Comparison of ENCODE assay signal across 14 cellular contexts in the genomic region with DNA sequence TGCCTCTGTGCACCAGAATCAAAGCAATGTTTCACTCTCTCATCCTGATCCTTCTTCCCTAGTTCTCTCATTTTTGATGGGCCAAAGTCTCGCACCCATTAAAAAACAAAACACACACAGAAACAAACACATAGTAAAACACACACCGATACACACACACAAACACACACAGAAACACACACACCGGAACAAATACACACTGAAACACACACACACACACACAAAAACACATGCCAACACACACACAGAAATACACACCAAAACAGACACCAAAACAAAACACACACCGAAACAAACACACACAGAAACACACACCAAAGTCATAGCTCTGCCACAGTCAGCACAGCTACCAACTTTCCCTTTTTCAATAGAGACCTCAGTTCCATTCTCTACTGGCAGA. TPM values are rescaled to one million over a fixed set of nuclear protein-coding genes. Genes with fewer than 3 reads are reported as not detected.
DNase-seq lines count a peak whose midpoint lies in the region; ATAC-seq and TF ChIP-seq lines count a peak whose summit lies in the region.
"Had no signal": no experiment of that assay in that cellular context is flagged by ENCODE, and none has a peak within 500 bp of the region (broad histone marks: within the 10 kb centered on the region; RNA-seq: fewer than 3 reads in every experiment).

No MANE protein-coding gene starts in this region.

- peaks cover 46 to 82% of the 10 kb centered on the region in 2 experiments for H3K79me1 ChIP-seq in IMR-90 (ENCODE audit: low read depth in 1 of 2, low read length in 2 of 2)
- H3K79me1 ChIP-seq in trophoblast cell (ENCODE audit: low read length): no peaks in the 10 kb centered on the region
- peaks cover 23% of the 10 kb centered on the region for H3K79me1 ChIP-seq in mesendoderm (ENCODE audit: low read length)

- H3K36me3 ChIP-seq in CD4-positive, CD25-positive, alpha-beta regulatory T cell (ENCODE audit: control insufficient read depth, insufficient read depth, low read length): peaks cover 65% of the 10 kb centered on the region
- H3K36me3 ChIP-seq in IMR-90 (ENCODE audit: control insufficient read depth, insufficient read depth, low read length) (peaks cover 39% of the 10 kb centered on the region), trophoblast cell (ENCODE audit: control insufficient read depth in 1 of 2, insufficient read depth in 2 of 2, low read length in 2 of 2) (peaks cover 37 to 54% of the 10 kb centered on the region in 2 experiments), mesendoderm (ENCODE audit: control insufficient read depth, insufficient read depth, low read length) (peaks cover 16% of the 10 kb centered on the region)

- ATAC-seq in CD4-positive, CD25-positive, alpha-beta regulatory T cell (ENCODE audit: low read depth in 2 of 2): no peak
- no peak for ATAC-seq in IMR-90 (ENCODE audit: low read depth)
- ATAC-seq in GM19397 (IDR thresholded peaks at IDR 0.05; ENCODE audit: unreplicated experiment): no peak
- ATAC-seq: Panc1 had no signal

- TF ChIP-seq CTCF in IMR-90 (conservative IDR thresholded peaks at IDR 0.05; ENCODE audit: low read depth, low read length): no peak

- H3K4me3 Mint-ChIP-seq in CD4-positive, CD25-positive, alpha-beta regulatory T cell: no peak overlapping the region

- no peak overlapping the region for H3K27ac ChIP-seq in CD4-positive, CD25-positive, alpha-beta regulatory T cell (ENCODE audit: insufficient read depth, low read length, poor library complexity, severe bottlenecking)
- H3K27ac ChIP-seq in IMR-90 (ENCODE audit: insufficient read depth, low read length) (no peak overlapping the region), cingulate gyrus (ENCODE audit: low read depth, low read length) (peak overlapping the region; percentile 73), trophoblast cell (ENCODE audit: low read depth, low read length) (no peak overlapping the region), mesendoderm (ENCODE audit: low read depth, low read length) (no peak overlapping the region)

- H2AK5ac ChIP-seq in IMR-90 (ENCODE audit: low read depth, low read length) (peak overlapping the region; percentile 10; the same call in 1 of the 2 replicates), trophoblast cell (ENCODE audit: low read length) (no peak overlapping the region), mesendoderm (ENCODE audit: low read length) (no peak overlapping the region)

- TF ChIP-seq POLR2A in IMR-90 (IDR thresholded peaks at IDR 0.05; ENCODE audit: low read depth, low read length): no peak

- no peak for TF ChIP-seq RAD21 in IMR-90 (IDR thresholded peaks at IDR 0.05; ENCODE audit: low read length)

- in situ Hi-C loops in IMR-90 (cut with MboI; ENCODE audit: low sequenced_read_pairs): no loop called here

- no peaks in the 10 kb centered on the region for H3K9me3 ChIP-seq in CD4-positive, CD25-positive, alpha-beta regulatory T cell (ENCODE audit: control insufficient read depth in 2 of 2, low read length in 2 of 2)
- H3K9me3 ChIP-seq in IMR-90 (ENCODE audit: control insufficient read depth, insufficient read depth, low read length) (no peaks in the 10 kb centered on the region), trophoblast cell (ENCODE audit: insufficient read depth, low read depth, low read length) (peaks cover 1% of the 10 kb centered on the region)

- BruUV-seq in IMR-90 (replicated peaks; lab: Mats Ljungman, UMichigan): no TSS peak

- H3K18ac ChIP-seq in IMR-90 (ENCODE audit: low read depth, low read length): no peak overlapping the region
- H3K18ac ChIP-seq in trophoblast cell (ENCODE audit: low read length): no peak overlapping the region
- H3K18ac ChIP-seq in mesendoderm (ENCODE audit: low read length): no peak overlapping the region

- no peaks in the 10 kb centered on the region for H3K27me3 ChIP-seq in CD4-positive, CD25-positive, alpha-beta regulatory T cell (ENCODE audit: control insufficient read depth, insufficient read depth, low read length)
- no peaks in the 10 kb centered on the region for H3K27me3 ChIP-seq in IMR-90 (ENCODE audit: control insufficient read depth, insufficient read depth, low read length)
- H3K27me3 ChIP-seq in trophoblast cell (ENCODE audit: insufficient read depth, low read length): no peaks in the 10 kb centered on the region
- no peaks in the 10 kb centered on the region for H3K27me3 ChIP-seq in mesendoderm (ENCODE audit: insufficient read depth, low read length, poor library complexity)

- H3K56ac ChIP-seq in IMR-90 (ENCODE audit: extremely low read depth, insufficient read depth, low read length) (no peak overlapping the region), mesendoderm (ENCODE audit: low read length) (no peak overlapping the region)

- no peaks in the 10 kb centered on the region for H3K27me3 Mint-ChIP-seq in CD4-positive, CD25-positive, alpha-beta regulatory T cell

- POLR2A ChIA-PET in IMR-90 (lab: Charles Lee; ENCODE audit: unreplicated experiment): no interaction called here

- peaks cover 49% of the 10 kb centered on the region for H3K9me1 ChIP-seq in IMR-90 (ENCODE audit: insufficient read depth, low read length)

- no peak for DNase-seq in CD4-positive, CD25-positive, alpha-beta regulatory T cell
- DNase-seq in IMR-90 (no peak), trophoblast cell (no peak), KG1 (lab: John Stamatoyannopoulos, UW) (no peak), COR-L47 (lab: John Stamatoyannopoulos, UW) (no peak), mesendoderm (no peak)
- DNase-seq: activated CD4-positive, CD25-positive, alpha-beta regulatory T cell; aorta; NCI-H1930 had no signal

- H3K23ac ChIP-seq in IMR-90 (ENCODE audit: low read depth, low read length) (peak overlapping the region; percentile 83), trophoblast cell (ENCODE audit: low read length) (peak overlapping the region; percentile 58), mesendoderm (ENCODE audit: low read length) (no peak overlapping the region)

- H2BK15ac ChIP-seq in IMR-90 (ENCODE audit: low read depth, low read length) (no peak overlapping the region), mesendoderm (replicated peaks; ENCODE audit: low read depth) (no peak overlapping the region)

- H3K79me2 ChIP-seq in trophoblast cell (ENCODE audit: control insufficient read depth, insufficient read depth, low read length, poor library complexity): peaks cover 3% of the 10 kb centered on the region
- peaks cover 14% of the 10 kb centered on the region for H3K79me2 ChIP-seq in mesendoderm (ENCODE audit: control insufficient read depth, insufficient read depth, low read length)

- peaks cover 35% of the 10 kb centered on the region for H3K36me3 Mint-ChIP-seq in CD4-positive, CD25-positive, alpha-beta regulatory T cell

- 98% methylated on average over 4 of the region's 4 CpGs; no CpG with 5 or more reads in 1 of the 2 experiments for WGBS in IMR-90 (ENCODE audit: extremely low coverage in 2 of 2, insufficient read length in 1 of 2), 2 experiments
- 100% methylated on average over 2 of the region's 4 CpGs for WGBS in trophoblast cell (ENCODE audit: extremely low coverage, insufficient coverage, insufficient read length)
- WGBS in mesendoderm (ENCODE audit: extremely low coverage, insufficient coverage, low lambda C conversion rate): 100% methylated on average over 3 of the region's 4 CpGs

- H4K12ac ChIP-seq in trophoblast cell (ENCODE audit: low read depth, low read length): no peak overlapping the region

- intact Hi-C loops in IMR-90 (cut with micrococcal nuclease): loop anchor here (10.0 kb wide), 1 partner anchor 394 kb away; no protein-coding TSS in a partner anchor

- no peaks in the 10 kb centered on the region for H3K9me3 Mint-ChIP-seq in CD4-positive, CD25-positive, alpha-beta regulatory T cell

- H3K4me1 Mint-ChIP-seq in CD4-positive, CD25-positive, alpha-beta regulatory T cell: peaks cover 12 to 54% (median 41%) of the 10 kb centered on the region in 4 donors

- no peak overlapping the region for H2BK12ac ChIP-seq in trophoblast cell (ENCODE audit: low read length)

- H3K4me3 ChIP-seq in CD4-positive, CD25-positive, alpha-beta regulatory T cell (ENCODE audit: low read depth, low read length): no peak overlapping the region
- H3K4me3 ChIP-seq in IMR-90 (ENCODE audit: insufficient read depth, low read depth, low read length) (no peak overlapping the region), trophoblast cell (ENCODE audit: low read depth, low read length) (no peak overlapping the region), mesendoderm (ENCODE audit: low read length) (no peak overlapping the region)

- CTCF ChIA-PET in IMR-90 (lab: Yijun Ruan, JAX): interaction anchor here (0.9 kb wide), 1 partner anchor 50 kb away, joined by 4 read pairs; the partner anchor contains the start of gene KCNH4

- H4K91ac ChIP-seq in IMR-90 (ENCODE audit: insufficient read depth, low read depth, low read length): no peak overlapping the region
- no peak overlapping the region for H4K91ac ChIP-seq in trophoblast cell (ENCODE audit: low read depth, low read length)

- H2BK20ac ChIP-seq in IMR-90 (ENCODE audit: low read depth, low read length): no peak overlapping the region

- H3K4ac ChIP-seq in IMR-90 (ENCODE audit: low read depth, low read length) (peak overlapping the region; percentile 3; the same call in 1 of the 2 replicates), trophoblast cell (ENCODE audit: low read depth, low read length) (no peak overlapping the region), mesendoderm (ENCODE audit: low read depth, low read length) (no peak overlapping the region)

- peaks cover 35% of the 10 kb centered on the region for H3K4me1 ChIP-seq in CD4-positive, CD25-positive, alpha-beta regulatory T cell (ENCODE audit: control insufficient read depth, insufficient read depth, low read length, poor library complexity, severe bottlenecking)
- peaks cover 26% of the 10 kb centered on the region for H3K4me1 ChIP-seq in IMR-90 (ENCODE audit: control insufficient read depth, insufficient read depth, low read length)
- peaks cover 6 to 8% of the 10 kb centered on the region in 2 experiments for H3K4me1 ChIP-seq in trophoblast cell (ENCODE audit: control insufficient read depth in 1 of 2, insufficient read depth in 2 of 2, low read length in 2 of 2)
- peaks cover 5% of the 10 kb centered on the region for H3K4me1 ChIP-seq in mesendoderm (ENCODE audit: control insufficient read depth, low read depth, low read length)

- peak overlapping the region; percentile 26 to 74 (median 38) for H3K27ac Mint-ChIP-seq in CD4-positive, CD25-positive, alpha-beta regulatory T cell

- H2BK120ac ChIP-seq in IMR-90 (ENCODE audit: low read depth, low read length) (no peak overlapping the region), trophoblast cell (ENCODE audit: insufficient read depth, low read length, poor library complexity) (no peak overlapping the region), mesendoderm (ENCODE audit: low read depth, low read length) (no peak overlapping the region)

- H4K5ac ChIP-seq in IMR-90 (ENCODE audit: low read depth, low read length): no peak overlapping the region
- H4K5ac ChIP-seq in mesendoderm (ENCODE audit: low read length): no peak overlapping the region

- H2AFZ ChIP-seq in IMR-90 (replicated peaks; ENCODE audit: low read length, poor library complexity) (no peak overlapping the region), trophoblast cell (ENCODE audit: insufficient read depth, low read length, poor library complexity) (no peak overlapping the region)

- H3K4me2 ChIP-seq in IMR-90 (ENCODE audit: low read depth, low read length) (peak overlapping the region; percentile 7; the same call in 1 of the 2 replicates), trophoblast cell (ENCODE audit: low read length) (no peak overlapping the region), mesendoderm (ENCODE audit: low read length) (no peak overlapping the region)

- H4K8ac ChIP-seq in IMR-90 (ENCODE audit: low read depth in 2 of 2, low read length in 2 of 2) (no peak overlapping the region), trophoblast cell (ENCODE audit: low read depth, low read length) (no peak overlapping the region), mesendoderm (ENCODE audit: low read depth, low read length) (no peak overlapping the region)

- dilution Hi-C loops in IMR-90 (cut with HindIII; ENCODE audit: low sequenced_read_pairs, unreplicated experiment): no loop called here

- H3K9ac ChIP-seq in IMR-90 (ENCODE audit: low read depth, low read length) (no peak overlapping the region), trophoblast cell (ENCODE audit: low read length) (no peak overlapping the region), mesendoderm (ENCODE audit: low read length) (no peak overlapping the region)

- H3K14ac ChIP-seq in IMR-90 (replicated peaks; ENCODE audit: low read depth, low read length) (peak overlapping the region; percentile 84), trophoblast cell (ENCODE audit: low read length) (no peak overlapping the region)

- peak overlapping the region; percentile 71 for H2BK5ac ChIP-seq in IMR-90 (ENCODE audit: low read depth, low read length, poor library complexity, severe bottlenecking)
- no peak overlapping the region for H2BK5ac ChIP-seq in trophoblast cell (ENCODE audit: low read depth, low read length, poor library complexity)
- H2BK5ac ChIP-seq in mesendoderm (ENCODE audit: low read length): no peak overlapping the region

- no peak overlapping the region for H2AK9ac ChIP-seq in IMR-90 (replicated peaks; ENCODE audit: low read depth, low read length, poor library complexity)

- peaks cover 61% of the 10 kb centered on the region for H4K20me1 ChIP-seq in IMR-90 (ENCODE audit: insufficient read depth, low read length)

RNA-seq across cellular contexts. Expression of gene HSPB9, which starts 8.6 kb away (rescaled TPM):
- total RNA-seq in CD4-positive, CD25-positive, alpha-beta regulatory T cell: not detected
- under 1 TPM in 2 of 4 donors, not detected in 2; 0.08 to 0.28 TPM for polyA plus RNA-seq in CD4-positive, CD25-positive, alpha-beta regulatory T cell
- total RNA-seq in IMR-90 (2012; rRNA removed): not detected in 2 replicates
- polyA plus RNA-seq in IMR-90 (2012; rRNA removed): not detected in 2 replicates
- polyA plus RNA-seq in IMR-90 (2012; cell fraction: cytosol; rRNA removed): not detected in 2 replicates
- polyA plus RNA-seq in IMR-90 (2012; cell fraction: nucleus; rRNA removed; ENCODE audit: low replicate concordance): 0.06 and 0.09 TPM in 2 replicates
- polyA plus RNA-seq in trophoblast cell (2013): 0.01 and 0.03 TPM in 2 replicates
- 0.13 TPM for polyA plus RNA-seq in mesendoderm (2013, experiment 1 of 2)
- polyA plus RNA-seq in mesendoderm (2013, experiment 2 of 2): 0.10 TPM
- total RNA-seq: aorta, kidney epithelial cell, pulmonary artery endothelial cell had no signal

RNA-seq across cellular contexts. Expression of gene KAT2A, which starts 10.1 kb away (rescaled TPM):
- total RNA-seq in CD4-positive, CD25-positive, alpha-beta regulatory T cell: 26.5 TPM
- 1 to 10 TPM; 2.5 to 5.7 (median 4.4) TPM for polyA plus RNA-seq in CD4-positive, CD25-positive, alpha-beta regulatory T cell
- total RNA-seq in IMR-90 (2012; rRNA removed): 5.3 and 6.3 TPM in 2 replicates
- 28.2 and 31.4 TPM in 2 replicates for polyA plus RNA-seq in IMR-90 (2012; rRNA removed)
- polyA plus RNA-seq in IMR-90 (2012; cell fraction: cytosol; rRNA removed): 12.9 and 17.4 TPM in 2 replicates
- polyA plus RNA-seq in IMR-90 (2012; cell fraction: nucleus; rRNA removed; ENCODE audit: low replicate concordance): 273 and 329 TPM in 2 replicates
- polyA plus RNA-seq in trophoblast cell (2013): 14.5 and 14.6 TPM in 2 replicates
- 24.6 TPM for polyA plus RNA-seq in mesendoderm (2013, experiment 1 of 2)
- polyA plus RNA-seq in mesendoderm (2013, experiment 2 of 2): 23.2 TPM

RNA-seq across cellular contexts. Expression of gene DHX58, which starts 18.7 kb away (rescaled TPM):
- total RNA-seq in CD4-positive, CD25-positive, alpha-beta regulatory T cell: 24.4 TPM
- 10 to 100 TPM in 3 of 4 donors, 1 to 10 TPM in 1; 7.2 to 20.9 (median 14.5) TPM for polyA plus RNA-seq in CD4-positive, CD25-positive, alpha-beta regulatory T cell
- 1.1 and 1.4 TPM in 2 replicates for total RNA-seq in IMR-90 (2012; rRNA removed)
- 1.9 and 2.8 TPM in 2 replicates for polyA plus RNA-seq in IMR-90 (2012; rRNA removed)
- 1.9 and 2.5 TPM in 2 replicates for polyA plus RNA-seq in IMR-90 (2012; cell fraction: cytosol; rRNA removed)
- 14.8 and 19.4 TPM in 2 replicates for polyA plus RNA-seq in IMR-90 (2012; cell fraction: nucleus; rRNA removed; ENCODE audit: low replicate concordance)
- polyA plus RNA-seq in trophoblast cell (2013): 0.10 and 0.22 TPM in 2 replicates
- polyA plus RNA-seq in mesendoderm (2013, experiment 1 of 2): 1.6 TPM
- polyA plus RNA-seq in mesendoderm (2013, experiment 2 of 2): 1.5 TPM

RNA-seq across cellular contexts. Expression of gene RAB5C, which starts 23.6 kb away (rescaled TPM):
- 93.7 TPM for total RNA-seq in CD4-positive, CD25-positive, alpha-beta regulatory T cell
- 10 to 100 TPM; 56.0 to 98.5 (median 69.9) TPM for polyA plus RNA-seq in CD4-positive, CD25-positive, alpha-beta regulatory T cell
- 112 and 126 TPM in 2 replicates for total RNA-seq in IMR-90 (2012; rRNA removed)
- 277 and 312 TPM in 2 replicates for polyA plus RNA-seq in IMR-90 (2012; rRNA removed)
- 208 and 308 TPM in 2 replicates for polyA plus RNA-seq in IMR-90 (2012; cell fraction: cytosol; rRNA removed)
- 135 and 149 TPM in 2 replicates for polyA plus RNA-seq in IMR-90 (2012; cell fraction: nucleus; rRNA removed; ENCODE audit: low replicate concordance)
- 171 and 172 TPM in 2 replicates for polyA plus RNA-seq in trophoblast cell (2013)
- 89.0 TPM for polyA plus RNA-seq in mesendoderm (2013, experiment 1 of 2)
- 91.0 TPM for polyA plus RNA-seq in mesendoderm (2013, experiment 2 of 2)

RNA-seq across cellular contexts. Expression of gene ZNF385C, which starts 33.0 kb away (rescaled TPM):
- not detected for total RNA-seq in CD4-positive, CD25-positive, alpha-beta regulatory T cell
- polyA plus RNA-seq in CD4-positive, CD25-positive, alpha-beta regulatory T cell: under 1 TPM in 1 of 4 donors, not detected in 3; 0.21 TPM
- not detected in 2 replicates for total RNA-seq in IMR-90 (2012; rRNA removed)
- not detected in 2 replicates for polyA plus RNA-seq in IMR-90 (2012; rRNA removed)
- not detected in 2 replicates for polyA plus RNA-seq in IMR-90 (2012; cell fraction: cytosol; rRNA removed)
- not detected in 2 replicates for polyA plus RNA-seq in IMR-90 (2012; cell fraction: nucleus; rRNA removed; ENCODE audit: low replicate concordance)
- polyA plus RNA-seq in trophoblast cell (2013): 0.26 and 0.36 TPM in 2 replicates
- 3.5 TPM for polyA plus RNA-seq in mesendoderm (2013, experiment 1 of 2)
- polyA plus RNA-seq in mesendoderm (2013, experiment 2 of 2): 3.2 TPM
- total RNA-seq: aorta, pulmonary artery endothelial cell had no signal

Comparison
In these comparisons a context has a peak if more than half of its experiments do, and no peak if none do; other contexts are left out.
1. RNA of gene DHX58, which starts 18.7 kb away (total RNA-seq): 24.4 TPM in CD4-positive, CD25-positive, alpha-beta regulatory T cell (single experiment); 1.1 to 1.4 TPM in IMR-90; every median in the first group is over 10 times any median in the second.